ENCODE assay signal across 38 cellular contexts in the genomic region with DNA sequence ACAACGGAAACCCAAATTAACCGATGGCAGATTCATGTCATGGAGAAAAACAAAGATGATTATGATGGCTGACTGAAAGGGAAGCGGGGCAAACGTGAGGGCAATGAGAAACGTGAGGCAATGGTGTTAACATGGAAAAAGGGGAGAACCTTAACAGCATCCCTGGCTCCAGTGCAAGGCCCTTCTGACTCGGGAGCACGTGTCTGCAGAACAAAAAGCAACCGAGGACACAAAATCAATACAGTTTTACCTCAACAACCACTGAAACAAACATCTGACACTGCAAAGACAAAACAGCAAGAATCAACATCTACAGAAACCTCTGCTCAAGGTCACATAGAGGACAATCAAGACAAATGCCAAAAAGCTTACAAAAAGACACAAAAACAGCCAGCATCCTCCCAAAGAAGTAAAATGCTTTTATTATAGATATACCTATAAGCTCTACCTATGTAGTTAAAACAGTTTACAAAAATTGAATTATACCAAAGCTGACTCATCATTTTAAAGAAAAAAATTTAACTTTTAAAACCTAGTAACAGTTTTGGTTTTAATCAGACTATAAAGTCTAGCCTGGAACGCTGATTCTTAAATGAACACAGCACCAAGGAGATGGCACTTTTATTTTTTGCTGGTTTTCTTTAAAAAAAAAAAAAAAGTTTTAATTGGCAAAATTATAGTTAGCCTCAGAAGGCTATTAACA. TPM values are rescaled to one million over a fixed set of nuclear protein-coding genes. Genes with fewer than 3 reads are reported as not detected.
"Had no signal": no experiment of that assay in that cellular context is flagged by ENCODE, and none has a peak within 500 bp of the region (broad histone marks: within the 10 kb centered on the region; RNA-seq: fewer than 3 reads in every experiment).

No MANE protein-coding gene starts in this region.

- H3K27ac ChIP-seq: adrenal gland, body of pancreas, esophagus muscularis mucosa, foreskin keratinocyte, gastrocnemius medialis, heart left ventricle, WERI-Rb-1 had no signal

- DNase-seq: activated CD4-positive, alpha-beta memory T cell treated with anti-CD3 and anti-CD28 coated beads for 36 hours; activated CD4-positive, alpha-beta T cell treated with anti-CD3 and anti-CD28 coated beads for 36 hours; activated CD4-positive, alpha-beta T cell treated with anti-CD3 and anti-CD28 coated beads, Interleukin-2, amount 10 ng/mL, durations not matched to agents 24 days and 14 days; activated CD4-positive, CD25-positive, alpha-beta regulatory T cell; activated CD4-positive, CD25-positive, alpha-beta regulatory T cell treated with anti-CD3 and anti-CD28 coated beads, Interleukin-2, amount 50 U/mL, for 72 hours; activated CD8-positive, alpha-beta memory T cell treated with anti-CD3 and anti-CD28 coated beads, Interleukin-2, amount 10 ng/mL, durations not matched to agents 7 days and 5 days; activated CD8-positive, alpha-beta memory T cell treated with anti-CD3 and anti-CD28 coated beads, Interleukin-2, amount 50 U/mL, for 4 hours; activated CD8-positive, alpha-beta T cell treated with anti-CD3 and anti-CD28 coated beads, Interleukin-2, amount 10 ng/mL, durations not matched to agents 7 days and 5 days; activated effector memory CD4-positive, alpha-beta T cell treated with anti-CD3 and anti-CD28 coated beads, Interleukin-2, amount 50 U/mL, for 16 hours; activated naive CD4-positive, alpha-beta T cell treated with anti-CD3 and anti-CD28 coated beads for 36 hours; activated naive CD8-positive, alpha-beta T cell treated with anti-CD3 and anti-CD28 coated beads for 36 hours; activated naive CD8-positive, alpha-beta T cell treated with anti-CD3 and anti-CD28 coated beads, Interleukin-2, amount 50 U/mL, for 24 hours; activated T-cell treated with anti-CD3 and anti-CD28 coated beads, Interleukin-2, amount 50 U/mL, for 1 hour; activated T-cell treated with anti-CD3 and anti-CD28 coated beads, Interleukin-2, amount 50 U/mL, for 48 hours; adrenal gland; amygdala; aorta; body of pancreas; caudate nucleus; cortex of kidney; dermis blood vessel endothelial cell; effector CD4-positive, alpha-beta T cell; effector memory CD8-positive, alpha-beta T cell; erythroblast; foreskin keratinocyte; gastrocnemius medialis; glutamatergic neuron; heart left ventricle; T1000; WERI-Rb-1 had no signal

- H3K4me1 Mint-ChIP-seq: activated naive CD8-positive, alpha-beta T cell treated with anti-CD3 and anti-CD28 coated beads for 36 hours; activated naive CD8-positive, alpha-beta T cell treated with anti-CD3 and anti-CD28 coated beads, Interleukin-2, amount 50 U/mL, for 24 hours had no signal

- H3K4me1 ChIP-seq: adrenal gland, body of pancreas, esophagus muscularis mucosa, foreskin keratinocyte, gastrocnemius medialis had no signal

- FAIRE-seq: colon had no signal

- H3K27me3 ChIP-seq: adrenal gland, body of pancreas, esophagus muscularis mucosa, foreskin keratinocyte, gastrocnemius medialis, heart left ventricle had no signal

- H3K4me3 Mint-ChIP-seq: activated CD4-positive, alpha-beta memory T cell treated with anti-CD3 and anti-CD28 coated beads for 36 hours; activated CD4-positive, alpha-beta T cell treated with anti-CD3 and anti-CD28 coated beads for 36 hours; activated CD4-positive, alpha-beta T cell treated with anti-CD3 and anti-CD28 coated beads, Interleukin-2, amount 10 ng/mL, durations not matched to agents 24 days and 14 days; activated CD8-positive, alpha-beta memory T cell treated with anti-CD3 and anti-CD28 coated beads, Interleukin-2, amount 10 ng/mL, durations not matched to agents 7 days and 5 days; activated CD8-positive, alpha-beta T cell treated with anti-CD3 and anti-CD28 coated beads, Interleukin-2, amount 10 ng/mL, durations not matched to agents 7 days and 5 days; activated naive CD4-positive, alpha-beta T cell treated with anti-CD3 and anti-CD28 coated beads for 36 hours; activated naive CD4-positive, alpha-beta T cell treated with anti-CD3 and anti-CD28 coated beads, Interleukin-2, amount 50 U/mL, for 24 hours; activated naive CD8-positive, alpha-beta T cell treated with anti-CD3 and anti-CD28 coated beads for 36 hours; activated naive CD8-positive, alpha-beta T cell treated with anti-CD3 and anti-CD28 coated beads, Interleukin-2, amount 50 U/mL, for 24 hours; activated T-helper 1 cell treated with anti-CD3 and anti-CD28 coated beads, Interleukin-12 subunit alpha, Interleukin-12 subunit beta, Interleukin-2, Interleukin-4 antibody, amounts not matched to agents 30 ng/mL and 10 ng/mL and 1 ng/mL, durations not matched to agents 14 hours and 24 hours and 36 hours; effector memory CD8-positive, alpha-beta T cell; T-helper 2 cell treated with Interferon-gamma antibody and Interleukin-4, amounts not matched to agents 5 μg/mL and 100 μg/mL, for 36 hours had no signal

- H3K36me3 ChIP-seq: gastrocnemius medialis, WERI-Rb-1 had no signal

- H3K36me3 Mint-ChIP-seq: activated CD8-positive, alpha-beta memory T cell treated with anti-CD3 and anti-CD28 coated beads, Interleukin-2, amount 10 ng/mL, durations not matched to agents 7 days and 5 days had no signal

- H3K27ac Mint-ChIP-seq: activated CD4-positive, alpha-beta memory T cell treated with anti-CD3 and anti-CD28 coated beads for 36 hours; activated CD4-positive, alpha-beta T cell treated with anti-CD3 and anti-CD28 coated beads for 36 hours; activated CD4-positive, alpha-beta T cell treated with anti-CD3 and anti-CD28 coated beads, Interleukin-2, amount 10 ng/mL, durations not matched to agents 24 days and 14 days; activated CD8-positive, alpha-beta memory T cell treated with anti-CD3 and anti-CD28 coated beads, Interleukin-2, amount 10 ng/mL, durations not matched to agents 7 days and 5 days; activated CD8-positive, alpha-beta T cell treated with anti-CD3 and anti-CD28 coated beads, Interleukin-2, amount 10 ng/mL, durations not matched to agents 7 days and 5 days; activated naive CD4-positive, alpha-beta T cell treated with anti-CD3 and anti-CD28 coated beads for 36 hours; activated naive CD4-positive, alpha-beta T cell treated with anti-CD3 and anti-CD28 coated beads, Interleukin-2, amount 50 U/mL, for 24 hours; activated naive CD8-positive, alpha-beta T cell treated with anti-CD3 and anti-CD28 coated beads for 36 hours; activated naive CD8-positive, alpha-beta T cell treated with anti-CD3 and anti-CD28 coated beads, Interleukin-2, amount 50 U/mL, for 24 hours; activated T-helper 1 cell treated with anti-CD3 and anti-CD28 coated beads, Interleukin-12 subunit alpha, Interleukin-12 subunit beta, Interleukin-2, Interleukin-4 antibody, amounts not matched to agents 30 ng/mL and 10 ng/mL and 1 ng/mL, durations not matched to agents 14 hours and 24 hours and 36 hours; activated T-helper 2 cell treated with anti-CD3 and anti-CD28 coated beads, Interferon-gamma antibody, Interleukin-2, Interleukin-4, amounts not matched to agents 10 μg/mL and 5 μg/mL and 100 μg/mL, durations not matched to agents 14 hours and 24 hours and 36 hours; effector memory CD8-positive, alpha-beta T cell; T-helper 2 cell treated with Interferon-gamma antibody and Interleukin-4, amounts not matched to agents 5 μg/mL and 100 μg/mL, for 36 hours had no signal

- H3K9me3 ChIP-seq: adrenal gland, body of pancreas, esophagus muscularis mucosa, gastrocnemius medialis, heart left ventricle had no signal

- ATAC-seq: activated CD4-positive, alpha-beta T cell treated with anti-CD3 and anti-CD28 coated beads for 36 hours; activated CD8-positive, alpha-beta memory T cell treated with anti-CD3 and anti-CD28 coated beads, Interleukin-2, amount 10 ng/mL, durations not matched to agents 7 days and 5 days; activated CD8-positive, alpha-beta T cell treated with anti-CD3 and anti-CD28 coated beads, Interleukin-2, amount 10 ng/mL, durations not matched to agents 7 days and 5 days; activated naive CD8-positive, alpha-beta T cell treated with anti-CD3 and anti-CD28 coated beads, Interleukin-2, amount 50 U/mL, for 24 hours; body of pancreas; effector memory CD8-positive, alpha-beta T cell; foreskin keratinocyte; gastrocnemius medialis; heart left ventricle had no signal

- H3K27me3 Mint-ChIP-seq: activated CD4-positive, alpha-beta memory T cell treated with anti-CD3 and anti-CD28 coated beads for 36 hours; activated CD4-positive, alpha-beta T cell treated with anti-CD3 and anti-CD28 coated beads for 36 hours; activated CD8-positive, alpha-beta memory T cell treated with anti-CD3 and anti-CD28 coated beads, Interleukin-2, amount 10 ng/mL, durations not matched to agents 7 days and 5 days; activated naive CD4-positive, alpha-beta T cell treated with anti-CD3 and anti-CD28 coated beads, Interleukin-2, amount 50 U/mL, for 24 hours; activated naive CD8-positive, alpha-beta T cell treated with anti-CD3 and anti-CD28 coated beads for 36 hours; activated naive CD8-positive, alpha-beta T cell treated with anti-CD3 and anti-CD28 coated beads, Interleukin-2, amount 50 U/mL, for 24 hours had no signal

- H3K4me3 ChIP-seq: adrenal gland, body of pancreas, esophagus muscularis mucosa, gastrocnemius medialis, heart left ventricle had no signal

- H3K9me3 Mint-ChIP-seq: activated CD4-positive, alpha-beta memory T cell treated with anti-CD3 and anti-CD28 coated beads for 36 hours; activated CD4-positive, alpha-beta T cell treated with anti-CD3 and anti-CD28 coated beads, Interleukin-2, amount 10 ng/mL, durations not matched to agents 24 days and 14 days; activated naive CD4-positive, alpha-beta T cell treated with anti-CD3 and anti-CD28 coated beads for 36 hours; activated naive CD4-positive, alpha-beta T cell treated with anti-CD3 and anti-CD28 coated beads, Interleukin-2, amount 50 U/mL, for 24 hours; activated naive CD8-positive, alpha-beta T cell treated with anti-CD3 and anti-CD28 coated beads for 36 hours; activated naive CD8-positive, alpha-beta T cell treated with anti-CD3 and anti-CD28 coated beads, Interleukin-2, amount 50 U/mL, for 24 hours; activated T-helper 1 cell treated with anti-CD3 and anti-CD28 coated beads, Interleukin-12 subunit alpha, Interleukin-12 subunit beta, Interleukin-2, Interleukin-4 antibody, amounts not matched to agents 30 ng/mL and 10 ng/mL and 1 ng/mL, durations not matched to agents 14 hours and 24 hours and 36 hours; activated T-helper 2 cell treated with anti-CD3 and anti-CD28 coated beads, Interferon-gamma antibody, Interleukin-2, Interleukin-4, amounts not matched to agents 10 μg/mL and 5 μg/mL and 100 μg/mL, durations not matched to agents 14 hours and 24 hours and 36 hours; effector memory CD8-positive, alpha-beta T cell; T-helper 2 cell treated with Interferon-gamma antibody and Interleukin-4, amounts not matched to agents 5 μg/mL and 100 μg/mL, for 36 hours had no signal

RNA-seq across cellular contexts. Expression of gene SMLR1, which starts 43.1 kb away (rescaled TPM):
- total RNA-seq: activated CD4-positive, alpha-beta memory T cell treated with anti-CD3 and anti-CD28 coated beads for 36 hours; activated CD4-positive, alpha-beta T cell treated with anti-CD3 and anti-CD28 coated beads for 36 hours; activated CD4-positive, alpha-beta T cell treated with anti-CD3 and anti-CD28 coated beads, Interleukin-2, amount 10 ng/mL, durations not matched to agents 24 days and 14 days; activated CD8-positive, alpha-beta memory T cell treated with anti-CD3 and anti-CD28 coated beads for 36 hours; activated CD8-positive, alpha-beta memory T cell treated with anti-CD3 and anti-CD28 coated beads, Interleukin-2, amount 10 ng/mL, durations not matched to agents 7 days and 5 days; activated CD8-positive, alpha-beta T cell treated with anti-CD3 and anti-CD28 coated beads, Interleukin-2, amount 10 ng/mL, durations not matched to agents 7 days and 5 days; activated naive CD4-positive, alpha-beta T cell treated with anti-CD3 and anti-CD28 coated beads for 36 hours; activated naive CD8-positive, alpha-beta T cell treated with anti-CD3 and anti-CD28 coated beads for 36 hours; activated T-helper 1 cell treated with anti-CD3 and anti-CD28 coated beads, Interleukin-12 subunit alpha, Interleukin-12 subunit beta, Interleukin-2, Interleukin-4 antibody, amounts not matched to agents 30 ng/mL and 10 ng/mL and 1 ng/mL, durations not matched to agents 14 hours and 24 hours and 36 hours; activated T-helper 2 cell treated with anti-CD3 and anti-CD28 coated beads, Interferon-gamma antibody, Interleukin-2, Interleukin-4, amounts not matched to agents 10 μg/mL and 5 μg/mL and 100 μg/mL, durations not matched to agents 14 hours and 24 hours and 36 hours; aorta; chondrocyte; dermis blood vessel endothelial cell; esophagus muscularis mucosa; foreskin keratinocyte; gastrocnemius medialis; heart left ventricle had no signal
- polyA plus RNA-seq: foreskin keratinocyte, heart left ventricle had no signal
